8 cellular contexts compared by ENCODE assay signal in the genomic region with DNA sequence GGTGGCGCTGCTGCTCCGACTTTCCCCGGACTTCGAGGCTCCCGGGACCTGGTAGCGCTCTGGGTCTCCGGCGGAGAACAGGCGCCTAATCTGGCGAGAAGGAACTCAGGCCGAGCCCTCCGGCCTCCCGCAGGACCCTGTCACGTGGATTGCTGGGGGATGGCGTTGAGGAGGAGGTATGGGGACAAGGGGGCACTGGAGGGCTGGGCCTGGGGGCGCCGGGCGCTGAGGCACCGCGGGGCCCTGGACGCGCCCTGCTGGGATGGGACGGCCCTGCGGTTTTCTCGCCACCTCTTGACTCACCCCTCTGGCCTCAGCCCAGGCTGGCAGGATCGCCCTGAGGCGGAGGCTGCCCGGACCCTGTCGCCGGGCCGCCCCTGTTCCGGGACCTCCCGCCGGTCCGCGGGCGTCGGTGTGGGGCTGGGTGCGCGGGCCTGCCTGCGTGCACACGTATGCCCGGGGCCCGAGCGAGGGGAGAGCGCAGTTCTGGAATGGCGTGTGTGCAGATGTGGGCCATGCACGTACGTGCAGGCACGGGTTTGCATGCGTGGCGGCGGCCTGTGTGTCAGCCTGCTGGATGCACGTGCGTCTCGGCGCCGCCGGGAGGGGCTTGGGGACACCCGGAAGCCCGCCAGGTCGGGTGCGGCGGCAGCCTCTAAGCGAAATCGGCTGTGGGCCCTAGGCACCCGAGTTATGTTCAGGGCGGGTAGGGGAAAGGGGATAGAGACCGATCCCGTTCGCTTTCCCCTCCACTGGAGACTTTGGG. TPM values are rescaled to one million over a fixed set of nuclear protein-coding genes. Genes with fewer than 3 reads are reported as not detected.
DNase-seq lines count a peak whose midpoint lies in the region; ATAC-seq, FAIRE-seq and TF ChIP-seq lines count a peak whose summit lies in the region.

No MANE protein-coding gene starts in this region.

- H3K4me2 ChIP-seq in keratinocyte (ENCODE audit: control insufficient read depth, extremely low read depth, insufficient read depth, low read depth, low read length), result peak overlapping the region; percentile 99

- peak overlapping the region; percentile 92 for H3K27ac ChIP-seq in WERI-Rb-1
- H3K27ac ChIP-seq in keratinocyte (ENCODE audit: control insufficient read depth, insufficient read depth, low read length), result peak overlapping the region; percentile 94

- peak; percentile 58 for TF ChIP-seq CTCF in LNCAP (IDR thresholded peaks at IDR 0.05)
- no peak for TF ChIP-seq CTCF in WERI-Rb-1 (IDR thresholded peaks at IDR 0.05; ENCODE audit: low read depth, low read length)
- no peak for TF ChIP-seq CTCF in keratinocyte (optimal IDR thresholded peaks at IDR 0.05 in 1 of 3, IDR thresholded peaks at IDR 0.05 in 1 of 3, conservative IDR thresholded peaks at IDR 0.05 in 1 of 3; ENCODE audit: extremely low read depth in 1 of 3, insufficient read depth in 2 of 3, low read length in 3 of 3)

- H3K9me3 ChIP-seq in WERI-Rb-1 (ENCODE audit: severe bottlenecking) (no peaks in the 10 kb centered on the region), keratinocyte (ENCODE audit: control insufficient read depth, low read depth, low read length) (no peaks in the 10 kb centered on the region)

- peaks cover 34% of the 10 kb centered on the region for H3K4me1 ChIP-seq in keratinocyte (ENCODE audit: control insufficient read depth, extremely low read depth, insufficient read depth, low read length)

- peak overlapping the region; percentile 26 for H2AFZ ChIP-seq in keratinocyte (ENCODE audit: control insufficient read depth, low read length)

- dilution Hi-C loops in keratinocyte (cut with MboI; ENCODE audit: extremely low pct_ligation_motif_present, low sequenced_read_pairs), result no loop called here

- ATAC-seq in GM21619 (IDR thresholded peaks at IDR 0.05; ENCODE audit: unreplicated experiment), result peak; percentile 31

- H3K4me3 ChIP-seq in WERI-Rb-1 (ENCODE audit: low read depth, low read length) (peak overlapping the region; percentile 92), keratinocyte (ENCODE audit: control insufficient read depth in 2 of 3, extremely low read depth in 1 of 3, insufficient read depth in 2 of 3, low read depth in 1 of 3, low read length in 3 of 3) (peak overlapping the region; percentile 87 to 92 (median 87))

- FAIRE-seq in keratinocyte (lab: Jason Lieb, UNC), result no peak

- H3K27me3 ChIP-seq in WERI-Rb-1 (ENCODE audit: insufficient read depth, low read depth, severe bottlenecking) (no peaks in the 10 kb centered on the region), keratinocyte (ENCODE audit: control insufficient read depth, extremely low read depth, insufficient read depth, low read length) (no peaks in the 10 kb centered on the region)

- peaks cover 53% of the 10 kb centered on the region for H3K79me2 ChIP-seq in keratinocyte (ENCODE audit: control insufficient read depth, insufficient read depth, low read length)

- peak; percentile 81 for DNase-seq in ELR (ENCODE audit: low read depth)
- DNase-seq in WERI-Rb-1, result peak; percentile 64
- DNase-seq in T47D (ENCODE audit: low read depth in 1 of 2, low spot score in 1 of 2), result peak; percentile 64 to 68
- DNase-seq in keratinocyte (ENCODE audit: low read depth, low spot score), result no peak
- peak; percentile 64 to 68 for DNase-seq in stimulated activated CD4-positive, alpha-beta T cell treated with anti-CD3 and anti-CD28 coated beads, Interleukin-1b, Interleukin-23, amount 100 ng/mL, for 1 hour (ENCODE audit: low read depth in 2 of 2)
- no peak for DNase-seq in cerebellar nuclear complex (lab: John Stamatoyannopoulos, UW)

- in situ Hi-C loops in T47D (cut with HindIII; ENCODE audit: low pct_unique_long_range_greater_than_20kb, low sequenced_read_pairs), result no loop called here

- H4K20me1 ChIP-seq in keratinocyte (ENCODE audit: control insufficient read depth, extremely low read depth, insufficient read depth, low read length), result peaks cover 30% of the 10 kb centered on the region

- H3K36me3 ChIP-seq in WERI-Rb-1 (peaks cover 21% of the 10 kb centered on the region), keratinocyte (ENCODE audit: control insufficient read depth in 2 of 2, extremely low read depth in 1 of 2, insufficient read depth in 2 of 2, low read length in 2 of 2) (peaks cover 12 to 15% of the 10 kb centered on the region in 2 experiments)

- peak overlapping the region; percentile 98 for H3K9ac ChIP-seq in keratinocyte (ENCODE audit: control insufficient read depth, extremely low read depth, insufficient read depth, low read length)

- peaks cover 6% of the 10 kb centered on the region for H3K9me1 ChIP-seq in keratinocyte (ENCODE audit: control insufficient read depth, extremely low read depth, insufficient read depth, low read length)

RNA-seq across cellular contexts. Expression of gene C15orf39, which starts 0.8 kb away (rescaled TPM):
- 1.8 to 5.3 TPM (median 2.1 TPM) in 3 replicates for polyA plus RNA-seq in keratinocyte
- 0.80 TPM for polyA plus RNA-seq in keratinocyte (2011; ENCODE audit: low read depth)
- polyA plus RNA-seq in keratinocyte (2011; cell fraction: cytosol; rRNA removed), result 3.1 and 4.4 TPM in 2 replicates
- 9.4 and 10.9 TPM in 2 replicates for polyA plus RNA-seq in keratinocyte (2011; cell fraction: nucleus; rRNA removed)
- polyA plus RNA-seq in keratinocyte (2012; ENCODE audit: low replicate concordance), result 6.4 and 11.6 TPM in 2 replicates
- 5.4 to 31.9 TPM (median 6.0 TPM) in 3 replicates for polyA minus RNA-seq in keratinocyte
- polyA minus RNA-seq in keratinocyte (2011; cell fraction: cytosol; rRNA and poly(A)+ RNA removed), result 11.1 TPM
- 13.2 TPM in 2 replicates for polyA minus RNA-seq in keratinocyte (2011; cell fraction: nucleus; rRNA and poly(A)+ RNA removed)

RNA-seq across cellular contexts. Expression of gene GOLGA6C, which starts 55.7 kb away (rescaled TPM):
- polyA plus RNA-seq in keratinocyte, result not detected in 3 replicates
- not detected for polyA plus RNA-seq in keratinocyte (2011; ENCODE audit: low read depth)
- not detected in 2 replicates for polyA plus RNA-seq in keratinocyte (2011; cell fraction: cytosol; rRNA removed)
- polyA plus RNA-seq in keratinocyte (2011; cell fraction: nucleus; rRNA removed), result not detected in 2 replicates
- polyA plus RNA-seq in keratinocyte (2012; ENCODE audit: low replicate concordance), result not detected in 2 replicates
- polyA minus RNA-seq in keratinocyte, result not detected in 3 replicates
- not detected for polyA minus RNA-seq in keratinocyte (2011; cell fraction: cytosol; rRNA and poly(A)+ RNA removed)
- not detected in 2 replicates for polyA minus RNA-seq in keratinocyte (2011; cell fraction: nucleus; rRNA and poly(A)+ RNA removed)

Comparison
In these comparisons a context has a peak if more than half of its experiments do, and no peak if none do; other contexts are left out.
1. DNase-seq: peak in ELR (single experiment), WERI-Rb-1 (single experiment), T47D (2 of 2) and stimulated activated CD4-positive, alpha-beta T cell treated with anti-CD3 and anti-CD28 coated beads, Interleukin-1b, Interleukin-23, amount 100 ng/mL, for 1 hour (2 of 2); none in keratinocyte (single experiment) and cerebellar nuclear complex (0 of 2).